2 cellular contexts compared by ENCODE assay signal in the genomic region with DNA sequence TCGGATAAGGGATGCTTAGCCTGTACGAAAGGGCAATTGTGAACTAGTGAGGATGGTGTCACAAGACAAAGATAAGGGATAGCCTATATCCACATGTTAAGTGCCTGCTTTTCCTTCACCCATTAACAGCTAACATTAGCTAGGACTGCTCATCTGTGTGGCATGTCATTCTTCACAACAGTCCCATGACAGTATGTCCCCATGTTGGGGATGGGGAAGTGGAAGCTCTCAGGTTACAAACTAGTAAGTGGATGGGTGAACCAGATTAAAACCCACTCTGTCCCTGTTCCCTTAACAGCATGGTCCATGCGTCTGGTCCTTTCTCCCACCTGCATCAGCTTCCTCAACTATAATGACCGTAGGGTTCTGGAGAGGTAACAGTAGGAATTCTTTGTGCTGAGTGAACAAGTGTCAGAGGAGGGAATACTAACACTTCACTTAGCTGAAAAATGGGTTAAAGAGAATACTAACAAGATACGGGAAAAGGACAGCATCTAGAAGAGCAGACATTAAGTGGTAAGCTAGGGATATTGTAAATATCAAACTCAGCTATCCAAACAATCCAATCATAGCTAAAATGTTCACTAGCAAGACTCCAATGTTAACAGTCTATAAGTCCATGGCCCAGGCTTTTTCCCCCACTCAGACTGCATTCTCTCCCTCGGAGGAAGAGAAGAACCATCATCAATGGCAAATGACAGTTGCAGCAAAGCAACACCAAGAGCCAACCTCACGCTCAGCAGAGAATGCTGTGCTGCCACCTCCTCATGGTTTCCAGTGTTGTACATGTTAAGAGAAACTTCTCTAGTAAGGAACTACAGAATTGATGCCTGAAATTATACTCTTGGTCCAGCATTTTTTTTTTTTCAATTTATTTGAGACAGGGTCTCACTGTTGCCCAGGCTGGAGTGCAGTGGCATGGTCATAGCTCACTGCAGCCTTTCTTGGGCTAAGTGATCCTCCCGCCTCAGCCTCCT.
TF ChIP-seq lines count a peak whose summit lies in the region.

No MANE protein-coding gene starts in this region.

TF ChIP-seq in HepG2, 621 proteins besides CTCF, POLR2A, EP300 and RAD21 (continues in another document):
- no peak for TF ChIP-seq ZNF749 (CRISPR knock-in tag; IDR thresholded peaks at IDR 0.05; ENCODE audit: borderline replicate concordance)
- no peak for TF ChIP-seq MLLT10 (CRISPR knock-in tag; IDR thresholded peaks at IDR 0.05)
- TF ChIP-seq, protein P1, sequence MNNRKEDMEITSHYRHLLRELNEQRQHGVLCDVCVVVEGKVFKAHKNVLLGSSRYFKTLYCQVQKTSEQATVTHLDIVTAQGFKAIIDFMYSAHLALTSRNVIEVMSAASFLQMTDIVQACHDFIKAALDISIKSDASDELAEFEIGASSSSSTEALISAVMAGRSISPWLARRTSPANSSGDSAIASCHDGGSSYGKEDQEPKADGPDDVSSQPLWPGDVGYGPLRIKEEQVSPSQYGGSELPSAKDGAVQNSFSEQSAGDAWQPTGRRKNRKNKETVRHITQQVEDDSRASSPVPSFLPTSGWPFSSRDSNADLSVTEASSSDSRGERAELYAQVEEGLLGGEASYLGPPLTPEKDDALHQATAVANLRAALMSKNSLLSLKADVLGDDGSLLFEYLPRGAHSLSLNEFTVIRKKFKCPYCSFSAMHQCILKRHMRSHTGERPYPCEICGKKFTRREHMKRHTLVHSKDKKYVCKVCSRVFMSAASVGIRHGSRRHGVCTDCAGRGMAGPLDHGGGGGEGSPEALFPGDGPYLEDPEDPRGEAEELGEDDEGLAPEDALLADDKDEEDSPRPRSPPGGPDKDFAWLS (CRISPR knock-in tag; IDR thresholded peaks at IDR 0.05; ENCODE audit: borderline replicate concordance): no peak
- peak; percentile 30; the same call in 1 of the 2 replicates for TF ChIP-seq MBD4 (IDR thresholded peaks at IDR 0.05; ENCODE audit: borderline replicate concordance, low read length)
- TF ChIP-seq PAF1 (CRISPR knock-in tag; IDR thresholded peaks at IDR 0.05): peak; percentile 95
- no peak for TF ChIP-seq NFRKB (IDR thresholded peaks at IDR 0.05)
- 0 out of 2 replicates have a peak, but pooled peaks have one; percentile 73 for TF ChIP-seq ZC3H4 (CRISPR knock-in tag; IDR thresholded peaks at IDR 0.05; ENCODE audit: borderline replicate concordance)
- TF ChIP-seq, protein P2, sequence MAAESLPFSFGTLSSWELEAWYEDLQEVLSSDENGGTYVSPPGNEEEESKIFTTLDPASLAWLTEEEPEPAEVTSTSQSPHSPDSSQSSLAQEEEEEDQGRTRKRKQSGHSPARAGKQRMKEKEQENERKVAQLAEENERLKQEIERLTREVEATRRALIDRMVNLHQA (CRISPR knock-in tag; IDR thresholded peaks at IDR 0.05): no peak
- TF ChIP-seq ZNF713 (CRISPR knock-in tag; IDR thresholded peaks at IDR 0.05): no peak
- TF ChIP-seq, protein P3, sequence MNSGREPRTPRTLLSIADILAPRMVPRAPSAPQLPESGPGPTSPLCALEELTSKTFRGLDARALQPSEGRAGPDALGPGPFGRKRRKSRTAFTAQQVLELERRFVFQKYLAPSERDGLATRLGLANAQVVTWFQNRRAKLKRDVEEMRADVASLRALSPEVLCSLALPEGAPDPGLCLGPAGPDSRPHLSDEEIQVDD (CRISPR knock-in tag; IDR thresholded peaks at IDR 0.05; ENCODE audit: borderline replicate concordance): no peak
- TF ChIP-seq KDM5A (IDR thresholded peaks at IDR 0.05; ENCODE audit: borderline replicate concordance, low read length): no peak
- no peak for TF ChIP-seq MAFF (IDR thresholded peaks at IDR 0.05; ENCODE audit: low read depth, low read length)
- TF ChIP-seq, protein P4, sequence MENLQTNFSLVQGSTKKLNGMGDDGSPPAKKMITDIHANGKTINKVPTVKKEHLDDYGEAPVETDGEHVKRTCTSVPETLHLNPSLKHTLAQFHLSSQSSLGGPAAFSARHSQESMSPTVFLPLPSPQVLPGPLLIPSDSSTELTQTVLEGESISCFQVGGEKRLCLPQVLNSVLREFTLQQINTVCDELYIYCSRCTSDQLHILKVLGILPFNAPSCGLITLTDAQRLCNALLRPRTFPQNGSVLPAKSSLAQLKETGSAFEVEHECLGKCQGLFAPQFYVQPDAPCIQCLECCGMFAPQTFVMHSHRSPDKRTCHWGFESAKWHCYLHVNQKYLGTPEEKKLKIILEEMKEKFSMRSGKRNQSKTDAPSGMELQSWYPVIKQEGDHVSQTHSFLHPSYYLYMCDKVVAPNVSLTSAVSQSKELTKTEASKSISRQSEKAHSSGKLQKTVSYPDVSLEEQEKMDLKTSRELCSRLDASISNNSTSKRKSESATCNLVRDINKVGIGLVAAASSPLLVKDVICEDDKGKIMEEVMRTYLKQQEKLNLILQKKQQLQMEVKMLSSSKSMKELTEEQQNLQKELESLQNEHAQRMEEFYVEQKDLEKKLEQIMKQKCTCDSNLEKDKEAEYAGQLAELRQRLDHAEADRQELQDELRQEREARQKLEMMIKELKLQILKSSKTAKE (CRISPR knock-in tag; IDR thresholded peaks at IDR 0.05; ENCODE audit: borderline replicate concordance): no peak
- TF ChIP-seq, protein P5, sequence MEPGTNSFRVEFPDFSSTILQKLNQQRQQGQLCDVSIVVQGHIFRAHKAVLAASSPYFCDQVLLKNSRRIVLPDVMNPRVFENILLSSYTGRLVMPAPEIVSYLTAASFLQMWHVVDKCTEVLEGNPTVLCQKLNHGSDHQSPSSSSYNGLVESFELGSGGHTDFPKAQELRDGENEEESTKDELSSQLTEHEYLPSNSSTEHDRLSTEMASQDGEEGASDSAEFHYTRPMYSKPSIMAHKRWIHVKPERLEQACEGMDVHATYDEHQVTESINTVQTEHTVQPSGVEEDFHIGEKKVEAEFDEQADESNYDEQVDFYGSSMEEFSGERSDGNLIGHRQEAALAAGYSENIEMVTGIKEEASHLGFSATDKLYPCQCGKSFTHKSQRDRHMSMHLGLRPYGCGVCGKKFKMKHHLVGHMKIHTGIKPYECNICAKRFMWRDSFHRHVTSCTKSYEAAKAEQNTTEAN (CRISPR knock-in tag; conservative IDR thresholded peaks at IDR 0.05): no peak
- TF ChIP-seq AGO2 (optimal IDR thresholded peaks at IDR 0.05; ENCODE audit: low read depth, low read length): peak; percentile 59
- no peak for TF ChIP-seq CBX2 (IDR thresholded peaks at IDR 0.05; ENCODE audit: low read depth, low read length)
- no peak for TF ChIP-seq CBX2 (CRISPR knock-in tag; IDR thresholded peaks at IDR 0.05; ENCODE audit: low read depth)
- TF ChIP-seq ZNF557 (CRISPR knock-in tag; IDR thresholded peaks at IDR 0.05): no peak
- TF ChIP-seq, protein P6, sequence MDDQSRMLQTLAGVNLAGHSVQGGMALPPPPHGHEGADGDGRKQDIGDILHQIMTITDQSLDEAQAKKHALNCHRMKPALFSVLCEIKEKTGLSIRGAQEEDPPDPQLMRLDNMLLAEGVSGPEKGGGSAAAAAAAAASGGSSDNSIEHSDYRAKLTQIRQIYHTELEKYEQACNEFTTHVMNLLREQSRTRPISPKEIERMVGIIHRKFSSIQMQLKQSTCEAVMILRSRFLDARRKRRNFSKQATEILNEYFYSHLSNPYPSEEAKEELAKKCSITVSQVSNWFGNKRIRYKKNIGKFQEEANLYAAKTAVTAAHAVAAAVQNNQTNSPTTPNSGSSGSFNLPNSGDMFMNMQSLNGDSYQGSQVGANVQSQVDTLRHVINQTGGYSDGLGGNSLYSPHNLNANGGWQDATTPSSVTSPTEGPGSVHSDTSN (CRISPR knock-in tag; IDR thresholded peaks at IDR 0.05; ENCODE audit: borderline replicate concordance): no peak
- TF ChIP-seq ZFYVE20 (CRISPR knock-in tag; IDR thresholded peaks at IDR 0.05; ENCODE audit: borderline replicate concordance, low read depth): no peak
- no peak for TF ChIP-seq FOXA3 (CRISPR knock-in tag; IDR thresholded peaks at IDR 0.05)
- no peak for TF ChIP-seq ZFP82 (CRISPR knock-in tag; IDR thresholded peaks at IDR 0.05; ENCODE audit: borderline replicate concordance)

TF ChIP-seq in H1, 55 proteins besides CTCF, POLR2A, EP300 and RAD21:
- no peak for TF ChIP-seq SIN3A (conservative IDR thresholded peaks at IDR 0.05 in 1 of 2, IDR thresholded peaks at IDR 0.05 in 1 of 2; ENCODE audit: low read depth in 1 of 2, low read length in 2 of 2)
- peak; percentile 72 for TF ChIP-seq POLR2AphosphoS5 (IDR thresholded peaks at IDR 0.05; ENCODE audit: low read depth, low read length)
- TF ChIP-seq PHF8 (conservative IDR thresholded peaks at IDR 0.05; ENCODE audit: low read depth, low read length): no peak
- peak; percentile 35 for TF ChIP-seq TAF7 (optimal IDR thresholded peaks at IDR 0.05; ENCODE audit: borderline replicate concordance, low read depth, low read length)
- no peak for TF ChIP-seq FOSL1 (IDR thresholded peaks at IDR 0.05; ENCODE audit: insufficient read depth, low read depth, low read length)
- no peak for TF ChIP-seq KDM1A (IDR thresholded peaks at IDR 0.05; ENCODE audit: borderline replicate concordance, low read length)
- no peak for TF ChIP-seq SIRT6 (IDR thresholded peaks at IDR 0.05; ENCODE audit: low read length)
- no peak for TF ChIP-seq CREB1 (IDR thresholded peaks at IDR 0.05)
- TF ChIP-seq RXRA (IDR thresholded peaks at IDR 0.05; ENCODE audit: insufficient read depth, low read depth, low read length): no peak
- TF ChIP-seq CHD2 (IDR thresholded peaks at IDR 0.05; ENCODE audit: low read length): no peak
TF ChIP-seq in H1: peak in this region for 2.
